In the genomic region with DNA sequence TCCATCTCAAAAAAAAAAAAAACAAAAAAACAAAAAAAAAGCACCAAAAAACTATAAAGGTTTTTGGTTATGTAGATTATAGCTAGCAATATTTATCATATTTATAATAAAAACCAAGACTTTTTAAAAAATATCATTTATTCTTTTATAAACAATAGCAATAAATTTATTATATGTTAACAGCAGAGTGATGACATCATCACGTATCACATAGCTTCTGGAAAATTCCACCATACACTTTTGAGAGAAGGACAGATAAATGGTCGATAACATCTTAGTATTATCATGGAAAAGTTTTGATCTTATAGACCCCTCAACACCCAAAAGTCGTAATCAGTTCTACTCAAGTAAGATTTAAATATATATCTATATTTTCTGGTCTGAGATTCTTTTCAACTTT, we compare ENCODE assay signal across 1 cellular context.
TF ChIP-seq lines count a peak whose summit lies in the region.

No MANE protein-coding gene starts in this region.

TF ChIP-seq in GM23338, 12 proteins besides CTCF, POLR2A, EP300 and RAD21 (continued from another document):
- no peak for TF ChIP-seq EZH2 (IDR thresholded peaks at IDR 0.05; ENCODE audit: low read depth, unreplicated experiment)
- TF ChIP-seq JUNB (IDR thresholded peaks at IDR 0.05; ENCODE audit: unreplicated experiment) = no peak
- no peak for TF ChIP-seq ZNF331 (CRISPR knock-in tag; IDR thresholded peaks at IDR 0.05; ENCODE audit: low read depth)
- no peak for TF ChIP-seq STAT1 (IDR thresholded peaks at IDR 0.05; ENCODE audit: unreplicated experiment)
- TF ChIP-seq, protein P1, sequence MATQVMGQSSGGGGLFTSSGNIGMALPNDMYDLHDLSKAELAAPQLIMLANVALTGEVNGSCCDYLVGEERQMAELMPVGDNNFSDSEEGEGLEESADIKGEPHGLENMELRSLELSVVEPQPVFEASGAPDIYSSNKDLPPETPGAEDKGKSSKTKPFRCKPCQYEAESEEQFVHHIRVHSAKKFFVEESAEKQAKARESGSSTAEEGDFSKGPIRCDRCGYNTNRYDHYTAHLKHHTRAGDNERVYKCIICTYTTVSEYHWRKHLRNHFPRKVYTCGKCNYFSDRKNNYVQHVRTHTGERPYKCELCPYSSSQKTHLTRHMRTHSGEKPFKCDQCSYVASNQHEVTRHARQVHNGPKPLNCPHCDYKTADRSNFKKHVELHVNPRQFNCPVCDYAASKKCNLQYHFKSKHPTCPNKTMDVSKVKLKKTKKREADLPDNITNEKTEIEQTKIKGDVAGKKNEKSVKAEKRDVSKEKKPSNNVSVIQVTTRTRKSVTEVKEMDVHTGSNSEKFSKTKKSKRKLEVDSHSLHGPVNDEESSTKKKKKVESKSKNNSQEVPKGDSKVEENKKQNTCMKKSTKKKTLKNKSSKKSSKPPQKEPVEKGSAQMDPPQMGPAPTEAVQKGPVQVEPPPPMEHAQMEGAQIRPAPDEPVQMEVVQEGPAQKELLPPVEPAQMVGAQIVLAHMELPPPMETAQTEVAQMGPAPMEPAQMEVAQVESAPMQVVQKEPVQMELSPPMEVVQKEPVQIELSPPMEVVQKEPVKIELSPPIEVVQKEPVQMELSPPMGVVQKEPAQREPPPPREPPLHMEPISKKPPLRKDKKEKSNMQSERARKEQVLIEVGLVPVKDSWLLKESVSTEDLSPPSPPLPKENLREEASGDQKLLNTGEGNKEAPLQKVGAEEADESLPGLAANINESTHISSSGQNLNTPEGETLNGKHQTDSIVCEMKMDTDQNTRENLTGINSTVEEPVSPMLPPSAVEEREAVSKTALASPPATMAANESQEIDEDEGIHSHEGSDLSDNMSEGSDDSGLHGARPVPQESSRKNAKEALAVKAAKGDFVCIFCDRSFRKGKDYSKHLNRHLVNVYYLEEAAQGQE (IDR thresholded peaks at IDR 0.05; ENCODE audit: unreplicated experiment) = no peak
- TF ChIP-seq, protein P2, sequence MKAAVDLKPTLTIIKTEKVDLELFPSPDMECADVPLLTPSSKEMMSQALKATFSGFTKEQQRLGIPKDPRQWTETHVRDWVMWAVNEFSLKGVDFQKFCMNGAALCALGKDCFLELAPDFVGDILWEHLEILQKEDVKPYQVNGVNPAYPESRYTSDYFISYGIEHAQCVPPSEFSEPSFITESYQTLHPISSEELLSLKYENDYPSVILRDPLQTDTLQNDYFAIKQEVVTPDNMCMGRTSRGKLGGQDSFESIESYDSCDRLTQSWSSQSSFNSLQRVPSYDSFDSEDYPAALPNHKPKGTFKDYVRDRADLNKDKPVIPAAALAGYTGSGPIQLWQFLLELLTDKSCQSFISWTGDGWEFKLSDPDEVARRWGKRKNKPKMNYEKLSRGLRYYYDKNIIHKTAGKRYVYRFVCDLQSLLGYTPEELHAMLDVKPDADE (IDR thresholded peaks at IDR 0.05) = no peak
- TF ChIP-seq NANOG (IDR thresholded peaks at IDR 0.05; ENCODE audit: borderline replicate concordance) = no peak
- no peak for TF ChIP-seq CREB1 (CRISPR knock-in tag; IDR thresholded peaks at IDR 0.05; ENCODE audit: low read depth)
- TF ChIP-seq POLR2AphosphoS5 (IDR thresholded peaks at IDR 0.05; ENCODE audit: low read depth) = no peak
- TF ChIP-seq, protein P3, sequence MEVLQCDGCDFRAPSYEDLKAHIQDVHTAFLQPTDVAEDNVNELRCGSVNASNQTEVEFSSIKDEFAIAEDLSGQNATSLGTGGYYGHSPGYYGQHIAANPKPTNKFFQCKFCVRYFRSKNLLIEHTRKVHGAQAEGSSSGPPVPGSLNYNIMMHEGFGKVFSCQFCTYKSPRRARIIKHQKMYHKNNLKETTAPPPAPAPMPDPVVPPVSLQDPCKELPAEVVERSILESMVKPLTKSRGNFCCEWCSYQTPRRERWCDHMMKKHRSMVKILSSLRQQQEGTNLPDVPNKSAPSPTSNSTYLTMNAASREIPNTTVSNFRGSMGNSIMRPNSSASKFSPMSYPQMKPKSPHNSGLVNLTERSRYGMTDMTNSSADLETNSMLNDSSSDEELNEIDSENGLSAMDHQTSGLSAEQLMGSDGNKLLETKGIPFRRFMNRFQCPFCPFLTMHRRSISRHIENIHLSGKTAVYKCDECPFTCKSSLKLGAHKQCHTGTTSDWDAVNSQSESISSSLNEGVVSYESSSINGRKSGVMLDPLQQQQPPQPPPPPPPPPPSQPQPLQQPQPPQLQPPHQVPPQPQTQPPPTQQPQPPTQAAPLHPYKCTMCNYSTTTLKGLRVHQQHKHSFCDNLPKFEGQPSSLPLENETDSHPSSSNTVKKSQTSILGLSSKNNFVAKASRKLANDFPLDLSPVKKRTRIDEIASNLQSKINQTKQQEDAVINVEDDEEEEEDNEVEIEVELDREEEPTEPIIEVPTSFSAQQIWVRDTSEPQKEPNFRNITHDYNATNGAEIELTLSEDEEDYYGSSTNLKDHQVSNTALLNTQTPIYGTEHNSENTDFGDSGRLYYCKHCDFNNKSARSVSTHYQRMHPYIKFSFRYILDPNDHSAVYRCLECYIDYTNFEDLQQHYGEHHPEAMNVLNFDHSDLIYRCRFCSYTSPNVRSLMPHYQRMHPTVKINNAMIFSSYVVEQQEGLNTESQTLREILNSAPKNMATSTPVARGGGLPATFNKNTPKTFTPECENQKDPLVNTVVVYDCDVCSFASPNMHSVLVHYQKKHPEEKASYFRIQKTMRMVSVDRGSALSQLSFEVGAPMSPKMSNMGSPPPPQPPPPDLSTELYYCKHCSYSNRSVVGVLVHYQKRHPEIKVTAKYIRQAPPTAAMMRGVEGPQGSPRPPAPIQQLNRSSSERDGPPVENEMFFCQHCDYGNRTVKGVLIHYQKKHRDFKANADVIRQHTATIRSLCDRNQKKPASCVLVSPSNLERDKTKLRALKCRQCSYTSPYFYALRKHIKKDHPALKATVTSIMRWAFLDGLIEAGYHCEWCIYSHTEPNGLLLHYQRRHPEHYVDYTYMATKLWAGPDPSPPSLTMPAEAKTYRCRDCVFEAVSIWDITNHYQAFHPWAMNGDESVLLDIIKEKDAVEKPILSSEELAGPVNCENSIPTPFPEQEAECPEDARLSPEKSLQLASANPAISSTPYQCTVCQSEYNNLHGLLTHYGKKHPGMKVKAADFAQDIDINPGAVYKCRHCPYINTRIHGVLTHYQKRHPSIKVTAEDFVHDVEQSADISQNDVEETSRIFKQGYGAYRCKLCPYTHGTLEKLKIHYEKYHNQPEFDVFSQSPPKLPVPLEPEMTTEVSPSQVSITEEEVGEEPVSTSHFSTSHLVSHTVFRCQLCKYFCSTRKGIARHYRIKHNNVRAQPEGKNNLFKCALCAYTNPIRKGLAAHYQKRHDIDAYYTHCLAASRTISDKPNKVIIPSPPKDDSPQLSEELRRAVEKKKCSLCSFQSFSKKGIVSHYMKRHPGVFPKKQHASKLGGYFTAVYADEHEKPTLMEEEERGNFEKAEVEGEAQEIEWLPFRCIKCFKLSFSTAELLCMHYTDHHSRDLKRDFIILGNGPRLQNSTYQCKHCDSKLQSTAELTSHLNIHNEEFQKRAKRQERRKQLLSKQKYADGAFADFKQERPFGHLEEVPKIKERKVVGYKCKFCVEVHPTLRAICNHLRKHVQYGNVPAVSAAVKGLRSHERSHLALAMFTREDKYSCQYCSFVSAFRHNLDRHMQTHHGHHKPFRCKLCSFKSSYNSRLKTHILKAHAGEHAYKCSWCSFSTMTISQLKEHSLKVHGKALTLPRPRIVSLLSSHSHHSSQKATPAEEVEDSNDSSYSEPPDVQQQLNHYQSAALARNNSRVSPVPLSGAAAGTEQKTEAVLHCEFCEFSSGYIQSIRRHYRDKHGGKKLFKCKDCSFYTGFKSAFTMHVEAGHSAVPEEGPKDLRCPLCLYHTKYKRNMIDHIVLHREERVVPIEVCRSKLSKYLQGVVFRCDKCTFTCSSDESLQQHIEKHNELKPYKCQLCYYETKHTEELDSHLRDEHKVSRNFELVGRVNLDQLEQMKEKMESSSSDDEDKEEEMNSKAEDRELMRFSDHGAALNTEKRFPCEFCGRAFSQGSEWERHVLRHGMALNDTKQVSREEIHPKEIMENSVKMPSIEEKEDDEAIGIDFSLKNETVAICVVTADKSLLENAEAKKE (CRISPR knock-in tag; IDR thresholded peaks at IDR 0.05) = no peak
